Comparison of ENCODE assay signal across 8 cellular contexts in genomic region chr14:92768236-92768635, GRCh38. TPM values are rescaled to one million over a fixed set of nuclear protein-coding genes. Genes with fewer than 3 reads are reported as not detected.
A peak's percentile ranks its signal among the peaks of the same experiment; 100 is the strongest.
DNase-seq lines count a peak whose midpoint lies in the region; ATAC-seq, FAIRE-seq and TF ChIP-seq lines count a peak whose summit lies in the region.
"Not testable (repeated sequence)": the region's sequence is repeated elsewhere in the genome, so short reads cannot be mapped to it uniquely, and the experiment has no call there.

No MANE protein-coding gene starts in this region.

- peak overlapping the region; percentile 75 for H3K27ac Mint-ChIP-seq in T-helper 17 cell

- not testable (repeated sequence) for H3K9ac ChIP-seq in K562 (ENCODE audit: insufficient read depth in 1 of 2, low read depth in 2 of 2, low read length in 2 of 2)

- H3K4me2 ChIP-seq in K562 (ENCODE audit: insufficient read depth, low read length) = not testable (repeated sequence)

- FAIRE-seq in K562 (lab: Jason Lieb, UNC) = not testable (repeated sequence)

- H3K4me3 ChIP-seq in K562 = not testable (repeated sequence)

- peak; percentile 48 for DNase-seq in GM13976 (ENCODE audit: low spot score)
- DNase-seq in T-helper 17 cell; K562 (ENCODE audit: extremely low read depth in 1 of 4, low spot score in 3 of 4); left lobe of liver (ENCODE audit: low spot score): not testable (repeated sequence)
- peak; percentile 20 for DNase-seq in stimulated activated naive CD8-positive, alpha-beta T cell treated with anti-CD3 and anti-CD28 coated beads, Interleukin-15, Interleukin-2, amounts not matched to agents 100 U/mL and 50 U/mL, for 24 hours

- H3K27me3 Mint-ChIP-seq in T-helper 17 cell = not testable (repeated sequence)

- not testable (repeated sequence) for H3K4me3 Mint-ChIP-seq in T-helper 17 cell

- not testable (repeated sequence) for BruUV-seq in K562 (replicated peaks; lab: Mats Ljungman, UMichigan)

- CTCF ChIA-PET in K562 (lab: Yijun Ruan, JAX; ENCODE audit: low intra/inter-chr PET ratio) = not testable (repeated sequence)

- TF ChIP-seq POLR2A in K562 (conservative IDR thresholded peaks at IDR 0.05) = not testable (repeated sequence)

- not testable (repeated sequence) for H3K27me3 ChIP-seq in K562 (ENCODE audit: control insufficient read depth in 2 of 2, insufficient read depth in 2 of 2, low read length in 2 of 2)

- TF ChIP-seq CTCF in GM13976 (IDR thresholded peaks at IDR 0.05; ENCODE audit: borderline replicate concordance, control extremely low read depth, extremely low read depth, insufficient read depth, missing control alignments); K562 (IDR thresholded peaks at IDR 0.05 in 2 of 3, conservative IDR thresholded peaks at IDR 0.05 in 1 of 3; ENCODE audit: insufficient read depth in 2 of 3, low read depth in 1 of 3, low read length in 3 of 3): not testable (repeated sequence)

- in situ Hi-C loops in GM13976 (cut with MboI; ENCODE audit: low sequenced_read_pairs, unreplicated experiment); K562 (cut with MboI): not testable (repeated sequence)

- POLR2A ChIA-PET in K562 (lab: Yijun Ruan, JAX) = interaction anchor here (0.7 to 1.1 kb wide), 2 partner anchors 9 to 280 kb away, joined by 3 to 4 read pairs; no protein-coding TSS in a partner anchor

- H4K20me1 ChIP-seq in K562 (replicated peaks; ENCODE audit: control insufficient read depth, insufficient read depth, low read length) = not testable (repeated sequence)

- not testable (repeated sequence) for H3K36me3 Mint-ChIP-seq in T-helper 17 cell (ENCODE audit: low read depth)

- 0% methylated on average over 1 of the region's 1 CpG for WGBS in K562 (ENCODE audit: insufficient coverage, low coverage, missing lambda C conversion rate)

- H3K9me3 ChIP-seq in T-helper 17 cell (ENCODE audit: control insufficient read depth, low read length, poor library complexity, severe bottlenecking); K562 (replicated peaks; ENCODE audit: control insufficient read depth, insufficient read depth, low read depth, low read length): not testable (repeated sequence)

- H3K36me3 ChIP-seq in K562 (ENCODE audit: control insufficient read depth, insufficient read depth, low read length) = not testable (repeated sequence)

- not testable (repeated sequence) for H3K4me1 Mint-ChIP-seq in T-helper 17 cell

- H3K9me1 ChIP-seq in K562 (ENCODE audit: control insufficient read depth, insufficient read depth, low read length) = not testable (repeated sequence)

- H3K27ac ChIP-seq in K562 (ENCODE audit: extremely low read depth, low read depth, low read length) = not testable (repeated sequence)

- TF ChIP-seq EP300 in K562 (IDR thresholded peaks at IDR 0.05; ENCODE audit: low read length) = not testable (repeated sequence)

- not testable (repeated sequence) for H3K79me2 ChIP-seq in K562 (ENCODE audit: control insufficient read depth, insufficient read depth, low read length)

- intact Hi-C loops in K562 (cut with micrococcal nuclease) = not testable (repeated sequence)

- ATAC-seq in GM19438 (IDR thresholded peaks at IDR 0.05; ENCODE audit: low read depth, unreplicated experiment) (peak; percentile 87), HG02763 (IDR thresholded peaks at IDR 0.05; ENCODE audit: unreplicated experiment) (peak; percentile 92), HG03432 (IDR thresholded peaks at IDR 0.05; ENCODE audit: unreplicated experiment) (peak; percentile 95), T-helper 17 cell (peak; percentile 96), left lobe of liver (peak; percentile 43)
- ATAC-seq in K562 = not testable (repeated sequence)
- peak; percentile 94 for ATAC-seq in stimulated activated naive CD8-positive, alpha-beta T cell treated with anti-CD3 and anti-CD28 coated beads, Interleukin-15, Interleukin-2, amounts not matched to agents 100 U/mL and 50 U/mL, for 24 hours

- H2AFZ ChIP-seq in K562 (ENCODE audit: low read depth, low read length) = not testable (repeated sequence)

- TF ChIP-seq RAD21 in K562 (CRISPR knock-in tag; conservative IDR thresholded peaks at IDR 0.05 in 1 of 2, IDR thresholded peaks at IDR 0.05 in 1 of 2) = not testable (repeated sequence)

- not testable (repeated sequence) for H3K4me1 ChIP-seq in K562 (replicated peaks in 1 of 2; ENCODE audit: control insufficient read depth in 2 of 2, insufficient read depth in 2 of 2, low read length in 2 of 2)

TF ChIP-seq in K562, 482 proteins besides CTCF, POLR2A, EP300 and RAD21:
- peak; percentile 96 for TF ChIP-seq FOXJ2 (tag; IDR thresholded peaks at IDR 0.05)

RNA-seq across cellular contexts. Expression of gene LGMN, which starts 19.8 kb away (rescaled TPM):
- total RNA-seq in T-helper 17 cell = 1 to 10 TPM; 5.2 to 8.3 TPM
- 1.3 and 3.3 TPM in 2 replicates for total RNA-seq in K562 (2011; cell fraction: chromatin; rRNA removed; ENCODE audit: low replicate concordance)
- total RNA-seq in K562 (2011; cell fraction: nucleolus; rRNA removed) = 3.9 and 4.8 TPM in 2 replicates
- 2.0 and 3.5 TPM in 2 replicates for total RNA-seq in K562 (2011; cell fraction: nucleoplasm; rRNA removed)
- 0.69 TPM in 1 of 2 replicates, not detected in the other for total RNA-seq in K562 (2014; rRNA removed)
- total RNA-seq in K562 (2014; rRNA removed; fragmentation: Illumina TruSeq; extraction: Trizol) = 0.29 and 0.44 TPM in 2 replicates
- 0.43 and 0.53 TPM in 2 replicates for total RNA-seq in K562 (2015; rRNA removed; fragmentation: Illumina TruSeq; extraction: Trizol)
- 0.89 and 1.3 TPM in 2 replicates for total RNA-seq in K562 (2021)
- polyA plus RNA-seq in K562 (2011; rRNA removed) = 1.4 and 14.3 TPM in 2 replicates
- polyA plus RNA-seq in K562 (2011; cell fraction: cytosol; rRNA removed) = 1.3 and 16.1 TPM in 2 replicates
- polyA plus RNA-seq in K562 (2011; cell fraction: nucleus; rRNA removed) = 0.80 and 11.7 TPM in 2 replicates
- polyA plus RNA-seq in K562 (2012) = 0.91 and 2.0 TPM in 2 replicates
- polyA plus RNA-seq in K562 (2014; fragmentation: Illumina TruSeq; extraction: Trizol) = 0.27 and 0.36 TPM in 2 replicates
- polyA plus RNA-seq in K562 (2014; fragmentation: Nextera tagmentation; extraction: Ambion mirVana) = under 1 TPM in 1 of 2 experiments, not detected in 1; 0.15 TPM
- 0.05 and 0.70 TPM in 2 replicates for polyA plus RNA-seq in K562 (2014; rRNA removed)
- polyA minus RNA-seq in K562 (2011; rRNA and poly(A)+ RNA removed) = 0.56 and 10.3 TPM in 2 replicates
- polyA minus RNA-seq in K562 (2011; cell fraction: cytosol; rRNA and poly(A)+ RNA removed) = 1.6 and 11.6 TPM in 2 replicates
- 1.2 and 8.9 TPM in 2 replicates for polyA minus RNA-seq in K562 (2011; cell fraction: nucleus; rRNA and poly(A)+ RNA removed)
- 47.0 TPM for total RNA-seq in left lobe of liver

RNA-seq across cellular contexts. Expression of gene GOLGA5, which starts 25.9 kb away (rescaled TPM):
- 10 to 100 TPM; 12.0 to 12.4 TPM for total RNA-seq in T-helper 17 cell
- total RNA-seq in K562 (2011; cell fraction: chromatin; rRNA removed; ENCODE audit: low replicate concordance) = 13.0 and 24.3 TPM in 2 replicates
- total RNA-seq in K562 (2011; cell fraction: nucleolus; rRNA removed) = 8.0 and 8.6 TPM in 2 replicates
- total RNA-seq in K562 (2011; cell fraction: nucleoplasm; rRNA removed) = 10.9 and 13.4 TPM in 2 replicates
- 11.6 and 12.0 TPM in 2 replicates for total RNA-seq in K562 (2014; rRNA removed)
- 16.9 and 19.4 TPM in 2 replicates for total RNA-seq in K562 (2014; rRNA removed; fragmentation: Illumina TruSeq; extraction: Trizol)
- total RNA-seq in K562 (2015; rRNA removed; fragmentation: Illumina TruSeq; extraction: Trizol) = 15.0 and 15.3 TPM in 2 replicates
- 11.1 and 12.0 TPM in 2 replicates for total RNA-seq in K562 (2021)
- 19.6 and 21.6 TPM in 2 replicates for polyA plus RNA-seq in K562 (2011; rRNA removed)
- polyA plus RNA-seq in K562 (2011; cell fraction: cytosol; rRNA removed) = 5.2 and 11.0 TPM in 2 replicates
- 5.0 and 9.6 TPM in 2 replicates for polyA plus RNA-seq in K562 (2011; cell fraction: nucleus; rRNA removed)
- 9.5 and 12.7 TPM in 2 replicates for polyA plus RNA-seq in K562 (2012)
- 15.5 and 18.9 TPM in 2 replicates for polyA plus RNA-seq in K562 (2014; fragmentation: Illumina TruSeq; extraction: Trizol)
- polyA plus RNA-seq in K562 (2014; fragmentation: Nextera tagmentation; extraction: Ambion mirVana) = 1 to 10 TPM; 5.7 to 7.3 TPM
- 12.7 and 14.2 TPM in 2 replicates for polyA plus RNA-seq in K562 (2014; rRNA removed)
- 16.9 and 29.5 TPM in 2 replicates for polyA minus RNA-seq in K562 (2011; rRNA and poly(A)+ RNA removed)
- polyA minus RNA-seq in K562 (2011; cell fraction: cytosol; rRNA and poly(A)+ RNA removed) = 11.5 and 13.6 TPM in 2 replicates
- 6.1 and 19.2 TPM in 2 replicates for polyA minus RNA-seq in K562 (2011; cell fraction: nucleus; rRNA and poly(A)+ RNA removed)
- 20.9 TPM for total RNA-seq in left lobe of liver
